ENCODE assay signal across 23 cellular contexts in genomic region chr17:47804461-47804860, GRCh38. TPM values are rescaled to one million over a fixed set of nuclear protein-coding genes. Genes with fewer than 3 reads are reported as not detected.
"Had no signal": no experiment of that assay in that cellular context is flagged by ENCODE, and none has a peak within 500 bp of the region (broad histone marks: within the 10 kb centered on the region; RNA-seq: fewer than 3 reads in every experiment).

No MANE protein-coding gene starts in this region.

- H3K4me3 ChIP-seq: right lobe of liver, SJCRH30, testis had no signal

- H3K36me3 ChIP-seq: right lobe of liver had no signal

- H3K4me1 Mint-ChIP-seq: activated B cell treated with CpG ODN at 0.5 μM for 24 hours; activated CD4-positive, alpha-beta T cell treated with anti-CD3 and anti-CD28 coated beads for 36 hours; activated naive CD4-positive, alpha-beta T cell treated with anti-CD3 and anti-CD28 coated beads, Interleukin-2, amount 10 ng/mL, durations not matched to agents 7 days and 5 days; activated naive CD8-positive, alpha-beta T cell treated with anti-CD3 and anti-CD28 coated beads, Interleukin-2, amount 50 U/mL, for 24 hours; memory B cell; stimulated activated memory B cell treated with anti-CD40 and anti-IgM and Interleukin-4, amounts not matched to agents 10 μg/mL and 1 μg/mL and 100 μg/mL, for 72 hours had no signal

- H3K9me3 Mint-ChIP-seq: activated B cell treated with CpG ODN at 0.5 μM for 24 hours; activated naive CD4-positive, alpha-beta T cell treated with anti-CD3 and anti-CD28 coated beads, Interleukin-2, amount 10 ng/mL, durations not matched to agents 7 days and 5 days; activated naive CD8-positive, alpha-beta T cell treated with anti-CD3 and anti-CD28 coated beads, Interleukin-2, amount 50 U/mL, for 24 hours; activated T-helper 2 cell treated with anti-CD3 and anti-CD28 coated beads, Interferon-gamma antibody, Interleukin-2, Interleukin-4, amounts not matched to agents 10 μg/mL and 5 μg/mL and 100 μg/mL, durations not matched to agents 14 hours and 24 hours and 36 hours; memory B cell; naive B cell; stimulated activated memory B cell treated with anti-CD40 and anti-IgM and Interleukin-4, amounts not matched to agents 10 μg/mL and 1 μg/mL and 100 μg/mL, for 72 hours had no signal

- H3K4me1 ChIP-seq: right lobe of liver, SJCRH30, testis had no signal

- DNase-seq: activated B cell treated with CpG ODN at 0.5 μM for 24 hours; activated CD4-positive, alpha-beta T cell treated with anti-CD3 and anti-CD28 coated beads for 36 hours; activated CD4-positive, alpha-beta T cell treated with anti-CD3 and anti-CD28 coated beads, Interleukin-2, amount 50 U/mL, for 4 hours; activated naive CD4-positive, alpha-beta T cell treated with anti-CD3 and anti-CD28 coated beads, Interleukin-2, amount 10 ng/mL, durations not matched to agents 7 days and 5 days; activated naive CD8-positive, alpha-beta T cell treated with anti-CD3 and anti-CD28 coated beads, Interleukin-2, amount 50 U/mL, for 24 hours; effector CD4-positive, alpha-beta T cell; foreskin melanocyte; glutamatergic neuron; hippocampal formation; naive B cell; occipital lobe; SJCRH30; small intestine; stimulated activated CD4-positive, alpha-beta T cell treated with anti-CD3 and anti-CD28 coated beads, Interleukin-15, amount 100 ng/mL, for 24 hours; T1000; testis; trophoblast cell had no signal

- ATAC-seq: activated CD4-positive, alpha-beta T cell treated with anti-CD3 and anti-CD28 coated beads for 36 hours; activated naive CD8-positive, alpha-beta T cell treated with anti-CD3 and anti-CD28 coated beads, Interleukin-2, amount 50 U/mL, for 24 hours; right lobe of liver; stimulated activated memory B cell treated with anti-CD40 and anti-IgM and Interleukin-4, amounts not matched to agents 10 μg/mL and 1 μg/mL and 100 μg/mL, for 72 hours had no signal

- H3K27me3 Mint-ChIP-seq: activated B cell treated with CpG ODN at 0.5 μM for 24 hours; activated CD4-positive, alpha-beta T cell treated with anti-CD3 and anti-CD28 coated beads for 36 hours; activated naive CD8-positive, alpha-beta T cell treated with anti-CD3 and anti-CD28 coated beads, Interleukin-2, amount 50 U/mL, for 24 hours; memory B cell; stimulated activated memory B cell treated with anti-CD40 and anti-IgM and Interleukin-4, amounts not matched to agents 10 μg/mL and 1 μg/mL and 100 μg/mL, for 72 hours had no signal

- H3K9me3 ChIP-seq: right lobe of liver, SJCRH30, testis had no signal

- H3K27me3 ChIP-seq: right lobe of liver, SJCRH30, testis had no signal

- H3K27ac ChIP-seq: right lobe of liver, SJCRH30, testis had no signal

- FAIRE-seq: small intestine had no signal

- H3K27ac Mint-ChIP-seq: activated B cell treated with CpG ODN at 0.5 μM for 24 hours; activated CD4-positive, alpha-beta T cell treated with anti-CD3 and anti-CD28 coated beads for 36 hours; activated naive CD4-positive, alpha-beta T cell treated with anti-CD3 and anti-CD28 coated beads, Interleukin-2, amount 10 ng/mL, durations not matched to agents 7 days and 5 days; activated naive CD8-positive, alpha-beta T cell treated with anti-CD3 and anti-CD28 coated beads, Interleukin-2, amount 50 U/mL, for 24 hours; activated T-helper 2 cell treated with anti-CD3 and anti-CD28 coated beads, Interferon-gamma antibody, Interleukin-2, Interleukin-4, amounts not matched to agents 10 μg/mL and 5 μg/mL and 100 μg/mL, durations not matched to agents 14 hours and 24 hours and 36 hours; memory B cell; naive B cell; stimulated activated memory B cell treated with anti-CD40 and anti-IgM and Interleukin-4, amounts not matched to agents 10 μg/mL and 1 μg/mL and 100 μg/mL, for 72 hours had no signal

- H3K4me3 Mint-ChIP-seq: activated B cell treated with CpG ODN at 0.5 μM for 24 hours; activated CD4-positive, alpha-beta T cell treated with anti-CD3 and anti-CD28 coated beads for 36 hours; activated naive CD4-positive, alpha-beta T cell treated with anti-CD3 and anti-CD28 coated beads, Interleukin-2, amount 10 ng/mL, durations not matched to agents 7 days and 5 days; activated naive CD8-positive, alpha-beta T cell treated with anti-CD3 and anti-CD28 coated beads, Interleukin-2, amount 50 U/mL, for 24 hours; memory B cell; naive B cell; stimulated activated memory B cell treated with anti-CD40 and anti-IgM and Interleukin-4, amounts not matched to agents 10 μg/mL and 1 μg/mL and 100 μg/mL, for 72 hours had no signal

RNA-seq across cellular contexts. Expression of gene LRRC46, which starts 27.0 kb away (rescaled TPM):
- total RNA-seq: cerebellum, lower leg skin, occipital lobe had no signal

RNA-seq across cellular contexts. Expression of gene SP6, which starts 46.5 kb away (rescaled TPM):
- total RNA-seq: SJCRH30 had no signal
